14 cellular contexts compared by ENCODE assay signal in genomic region chr3:123390865-123391613, GRCh38. TPM values are rescaled to one million over a fixed set of nuclear protein-coding genes. Genes with fewer than 3 reads are reported as not detected.
DNase-seq lines count a peak whose midpoint lies in the region; ATAC-seq and TF ChIP-seq lines count a peak whose summit lies in the region.
"Had no signal": no experiment of that assay in that cellular context is flagged by ENCODE, and none has a peak within 500 bp of the region (broad histone marks: within the 10 kb centered on the region; RNA-seq: fewer than 3 reads in every experiment).

No MANE protein-coding gene starts in this region.

- no peak for TF ChIP-seq EP300 in esophagus muscularis mucosa (IDR thresholded peaks at IDR 0.05)
- no peak for TF ChIP-seq EP300 in ovary (IDR thresholded peaks at IDR 0.05)

- ATAC-seq in HG02571 (IDR thresholded peaks at IDR 0.05; ENCODE audit: unreplicated experiment) (no peak), GM21447 (IDR thresholded peaks at IDR 0.05; ENCODE audit: unreplicated experiment) (no peak), left lobe of liver (no peak)
- ATAC-seq: GM12878 had no signal

- TF ChIP-seq CTCF in AG10803 (conservative IDR thresholded peaks at IDR 0.05; ENCODE audit: low read length) (no peak), esophagus muscularis mucosa (IDR thresholded peaks at IDR 0.05) (no peak), ovary (IDR thresholded peaks at IDR 0.05) (no peak)

- TF ChIP-seq POLR2A in esophagus muscularis mucosa (IDR thresholded peaks at IDR 0.05; ENCODE audit: low read depth) (no peak), ovary (IDR thresholded peaks at IDR 0.05) (no peak)

- WGBS in esophagus muscularis mucosa = 49% methylated on average over 7 of the region's 10 CpGs
- 18 to 40% (median 26%) methylated on average over 10 of the region's 10 CpGs for WGBS in ovary, 3 donors

- H3K36me3 ChIP-seq in esophagus muscularis mucosa (peaks cover 0 to 3% (median 0%) of the 10 kb centered on the region in 4 donors), ovary (no peaks in the 10 kb centered on the region)

- H3K9me3 ChIP-seq in esophagus muscularis mucosa (no peaks in the 10 kb centered on the region), ovary (no peaks in the 10 kb centered on the region)

- H3K4me3 ChIP-seq in AG10803 (ENCODE audit: low read length) (no peak overlapping the region), esophagus muscularis mucosa (no peak overlapping the region), ovary (no peak overlapping the region)
- H3K4me3 ChIP-seq: GM12878 had no signal

- intact Hi-C loops in esophagus muscularis mucosa (cut with DNase I) = no loop called here
- intact Hi-C loops in ovary (cut with DNase I) = no loop called here

- H3K27me3 ChIP-seq in esophagus muscularis mucosa (no peaks in the 10 kb centered on the region), ovary (no peaks in the 10 kb centered on the region)

- peak overlapping the region; percentile 91 to 97 (median 94) for H3K27ac ChIP-seq in esophagus muscularis mucosa (replicated peaks in 1 of 4)
- peak overlapping the region; percentile 34 to 90 for H3K27ac ChIP-seq in ovary

- DNase-seq in AG10803 (ENCODE audit: low read depth) = peak; percentile 77
- DNase-seq in NCI-H2029 (lab: John Stamatoyannopoulos, UW) = peak; percentile 88
- DNase-seq in esophagus muscularis mucosa (ENCODE audit: extremely low spot score) = no peak
- peak; percentile 64 to 82 (median 75) for DNase-seq in ovary
- DNase-seq in globus pallidus (ENCODE audit: low spot score) = no peak
- no peak for DNase-seq in left lobe of liver (ENCODE audit: low spot score)
- DNase-seq: mesenchymal stem cell, MM.1S, NCI-H2171, nucleus accumbens, SW 1271 had no signal

- H3K4me1 ChIP-seq in esophagus muscularis mucosa (peaks cover 89 to 99% (median 97%) of the 10 kb centered on the region in 4 donors), ovary (ENCODE audit: insufficient read depth) (peaks cover 48% of the 10 kb centered on the region)

RNA-seq across cellular contexts. Expression of gene ADCY5, which starts 57.9 kb away (rescaled TPM):
- 100 to 1,000 TPM; 133 to 228 (median 189) TPM for total RNA-seq in esophagus muscularis mucosa
- total RNA-seq in ovary = 10 to 100 TPM in 6 of 7 donors, 1 to 10 TPM in 1; 5.3 to 36.2 (median 25.6) TPM
- polyA plus RNA-seq in ovary = 10 to 100 TPM; 15.4 to 17.1 TPM
- 3.8 TPM for total RNA-seq in left lobe of liver
- total RNA-seq: GM12878 had no signal

Comparison
In these comparisons a context has a peak if more than half of its experiments do, and no peak if none do; other contexts are left out.
1. DNase-seq: peak in AG10803 (single experiment), NCI-H2029 (single experiment) and ovary (5 of 5); none in esophagus muscularis mucosa (single experiment), globus pallidus (single experiment) and left lobe of liver (single experiment).